In the genomic region with DNA sequence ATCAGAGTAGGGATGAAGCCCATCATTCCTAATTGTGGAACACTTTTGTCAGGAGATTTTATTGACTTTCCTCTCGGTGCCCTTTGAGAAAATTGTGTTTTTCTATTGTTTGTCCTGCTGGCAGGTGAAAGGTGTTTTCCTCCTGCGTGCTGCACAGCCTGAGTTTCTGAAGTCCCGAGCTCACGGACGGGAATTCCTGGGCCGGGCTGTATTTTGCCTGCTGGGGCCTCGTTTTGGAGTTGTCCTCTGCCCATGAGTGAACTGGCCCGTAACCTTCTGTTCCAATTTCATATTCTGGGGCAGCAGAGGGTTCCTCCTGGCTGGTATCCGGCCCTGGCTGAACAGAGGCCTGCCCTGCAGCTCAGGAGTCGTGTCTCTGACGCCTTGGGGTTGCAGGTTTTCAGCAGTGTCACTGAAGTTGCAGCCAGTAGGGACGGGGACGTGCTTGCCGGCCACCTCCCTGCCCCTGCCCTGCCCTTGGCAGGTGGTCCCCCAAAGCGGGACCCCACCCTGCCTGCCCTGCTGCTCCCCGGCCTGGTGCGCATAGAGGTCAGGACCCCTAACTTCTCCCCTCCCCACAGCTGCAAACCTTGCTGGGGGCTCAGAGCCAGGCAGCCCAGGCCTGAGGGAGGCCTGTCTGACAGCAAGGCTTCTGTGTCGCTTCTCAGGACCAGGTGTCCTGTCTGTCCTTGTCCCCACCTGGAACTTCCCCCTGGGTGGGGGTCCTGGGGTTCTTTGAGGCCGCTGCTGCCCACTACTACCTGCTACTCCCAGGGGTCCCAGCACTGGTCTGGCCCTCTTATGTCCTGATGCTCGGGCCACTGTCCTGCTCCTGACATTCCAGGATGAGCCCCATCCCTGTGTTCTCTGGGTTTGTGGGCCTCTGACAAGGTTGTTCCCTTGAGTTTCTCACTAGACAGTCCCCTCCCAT, we compare ENCODE assay signal across 23 cellular contexts. TPM values are rescaled to one million over a fixed set of nuclear protein-coding genes. Genes with fewer than 3 reads are reported as not detected.
DNase-seq lines count a peak whose midpoint lies in the region; ATAC-seq, FAIRE-seq and TF ChIP-seq lines count a peak whose summit lies in the region.
"Had no signal": no experiment of that assay in that cellular context is flagged by ENCODE, and none has a peak within 500 bp of the region (broad histone marks: within the 10 kb centered on the region; RNA-seq: fewer than 3 reads in every experiment).

No MANE protein-coding gene starts in this region.

- POLR2A ChIA-PET in HEK293 (lab: Yijun Ruan, JAX) = no interaction called here

- H3K27ac ChIP-seq in HEK293 (ENCODE audit: extremely low read depth, low read depth, low read length) (no peak overlapping the region), kidney (ENCODE audit: low read depth in 2 of 2, low read length in 2 of 2) (no peak overlapping the region), rectal smooth muscle tissue (ENCODE audit: low read depth, low read length) (peak overlapping the region; percentile 79)
- H3K27ac ChIP-seq: epithelial cell of prostate, right lobe of liver had no signal

- DNase-seq in kidney (peak; percentile 52), mesothelial cell of epicardium (ENCODE audit: low spot score in 2 of 2, unreplicated experiment in 2 of 2) (no peak), NCI-H2081 (lab: John Stamatoyannopoulos, UW) (no peak), NCI-H2029 treated with DMSO at 0.1 percent for 48 hours (lab: John Stamatoyannopoulos, UW) (no peak)
- DNase-seq: activated CD4-positive, alpha-beta T cell treated with anti-CD3 and anti-CD28 coated beads, Interleukin-2, amount 10 ng/mL, durations not matched to agents 7 days and 5 days; activated CD8-positive, alpha-beta memory T cell treated with anti-CD3 and anti-CD28 coated beads, Interleukin-2, amount 50 U/mL, for 48 hours; caudate nucleus; DMS79 treated with DMSO at 0.1 percent for 48 hours; left colon; NCI-H1436 treated with DMSO at 0.1 percent for 48 hours; NCI-H226; NK-92 treated with Interleukin-12 subunit alpha and Interleukin-12 subunit beta, amount 100 ng/mL, for 24 hours; occipital lobe had no signal

- intact Hi-C loops in kidney (cut with DNase I) = no loop called here

- H3K9me3 ChIP-seq in HEK293 (ENCODE audit: control insufficient read depth, insufficient read depth, low read depth, low read length) (no peaks in the 10 kb centered on the region), kidney (ENCODE audit: control insufficient read depth in 1 of 2, low read length in 2 of 2) (no peaks in the 10 kb centered on the region)
- H3K9me3 ChIP-seq: right lobe of liver had no signal

- H3K27ac Mint-ChIP-seq in brain (peak overlapping the region in 3 of 5 experiments; percentile 66 to 91 (median 88)), mesothelial cell of epicardium (no peak overlapping the region)
- H3K27ac Mint-ChIP-seq: activated CD4-positive, alpha-beta T cell treated with anti-CD3 and anti-CD28 coated beads, Interleukin-2, amount 10 ng/mL, durations not matched to agents 7 days and 5 days; stimulated activated memory B cell treated with anti-CD40 and anti-IgM and Interleukin-4, amounts not matched to agents 10 μg/mL and 1 μg/mL and 100 μg/mL, for 72 hours had no signal

- H3K9me3 Mint-ChIP-seq in brain (no peaks in the 10 kb centered on the region), mesothelial cell of epicardium (no peaks in the 10 kb centered on the region)
- H3K9me3 Mint-ChIP-seq: activated CD4-positive, alpha-beta T cell treated with anti-CD3 and anti-CD28 coated beads, Interleukin-2, amount 10 ng/mL, durations not matched to agents 7 days and 5 days; stimulated activated memory B cell treated with anti-CD40 and anti-IgM and Interleukin-4, amounts not matched to agents 10 μg/mL and 1 μg/mL and 100 μg/mL, for 72 hours had no signal

- H3K4me3 Mint-ChIP-seq in brain (no peak overlapping the region), mesothelial cell of epicardium (no peak overlapping the region)
- H3K4me3 Mint-ChIP-seq: activated CD4-positive, alpha-beta T cell treated with anti-CD3 and anti-CD28 coated beads, Interleukin-2, amount 10 ng/mL, durations not matched to agents 7 days and 5 days; stimulated activated memory B cell treated with anti-CD40 and anti-IgM and Interleukin-4, amounts not matched to agents 10 μg/mL and 1 μg/mL and 100 μg/mL, for 72 hours had no signal

- no peaks in the 10 kb centered on the region for H3K27me3 ChIP-seq in rectal smooth muscle tissue (ENCODE audit: control insufficient read depth, insufficient read depth, low read length)
- H3K27me3 ChIP-seq: right lobe of liver had no signal

- H3K9ac ChIP-seq in kidney (ENCODE audit: low read length in 2 of 2) (no peak overlapping the region), rectal smooth muscle tissue (ENCODE audit: low read length) (no peak overlapping the region)

- H3K4me3 ChIP-seq in HEK293 (ENCODE audit: low read depth, low read length) (no peak overlapping the region), kidney (ENCODE audit: low read length in 2 of 2) (no peak overlapping the region), rectal smooth muscle tissue (ENCODE audit: low read length) (no peak overlapping the region)
- H3K4me3 ChIP-seq: right lobe of liver had no signal

- no peak for TF ChIP-seq CTCF in HEK293 (tag by site-specific recombination; IDR thresholded peaks at IDR 0.05)
- no peak for TF ChIP-seq CTCF in brain (conservative IDR thresholded peaks at IDR 0.05)
- no peak for TF ChIP-seq CTCF in kidney (IDR thresholded peaks at IDR 0.05; ENCODE audit: borderline replicate concordance, extremely low read depth, insufficient read depth)
- no peak for TF ChIP-seq CTCF in mesothelial cell of epicardium (IDR thresholded peaks at IDR 0.05; ENCODE audit: unreplicated experiment)

- H3K4me1 ChIP-seq in HEK293 (ENCODE audit: control insufficient read depth, insufficient read depth, low read length) = no peaks in the 10 kb centered on the region
- H3K4me1 ChIP-seq in kidney (ENCODE audit: control insufficient read depth in 1 of 2, insufficient read depth in 1 of 2, low read depth in 1 of 2, low read length in 2 of 2) = peaks cover 0 to 9% of the 10 kb centered on the region in 2 donors
- H3K4me1 ChIP-seq in rectal smooth muscle tissue (ENCODE audit: control insufficient read depth, insufficient read depth, low read length) = peaks cover 51% of the 10 kb centered on the region
- H3K4me1 ChIP-seq: right lobe of liver had no signal

- no peaks in the 10 kb centered on the region for H3K27me3 Mint-ChIP-seq in brain
- no peaks in the 10 kb centered on the region for H3K27me3 Mint-ChIP-seq in mesothelial cell of epicardium (ENCODE audit: low read depth)
- H3K27me3 Mint-ChIP-seq: activated CD4-positive, alpha-beta T cell treated with anti-CD3 and anti-CD28 coated beads, Interleukin-2, amount 10 ng/mL, durations not matched to agents 7 days and 5 days had no signal

- FAIRE-seq in kidney (lab: Jason Lieb, UNC) = no peak
- FAIRE-seq: frontal cortex, RCC 7860, TTC549 had no signal

- H3K36me3 Mint-ChIP-seq in brain = no peaks in the 10 kb centered on the region
- no peaks in the 10 kb centered on the region for H3K36me3 Mint-ChIP-seq in mesothelial cell of epicardium
- H3K36me3 Mint-ChIP-seq: stimulated activated memory B cell treated with anti-CD40 and anti-IgM and Interleukin-4, amounts not matched to agents 10 μg/mL and 1 μg/mL and 100 μg/mL, for 72 hours had no signal

- H3K4me1 Mint-ChIP-seq in brain (peaks cover 9% of the 10 kb centered on the region), mesothelial cell of epicardium (peaks cover 8% of the 10 kb centered on the region)
- H3K4me1 Mint-ChIP-seq: activated CD4-positive, alpha-beta T cell treated with anti-CD3 and anti-CD28 coated beads, Interleukin-2, amount 10 ng/mL, durations not matched to agents 7 days and 5 days had no signal

- H3K36me3 ChIP-seq in HEK293 (ENCODE audit: control insufficient read depth in 2 of 2, insufficient read depth in 1 of 2, low read length in 2 of 2) = no peaks in the 10 kb centered on the region
- H3K36me3 ChIP-seq in kidney (ENCODE audit: control insufficient read depth in 1 of 2, insufficient read depth in 2 of 2, low read length in 2 of 2) = no peaks in the 10 kb centered on the region
- H3K36me3 ChIP-seq in rectal smooth muscle tissue (ENCODE audit: control insufficient read depth, insufficient read depth, low read length) = no peaks in the 10 kb centered on the region
- H3K36me3 ChIP-seq: right lobe of liver had no signal

- CTCF ChIA-PET in HEK293 (lab: Yijun Ruan, JAX) = interaction anchor here (1.0 kb wide), 1 partner anchor 149 kb away, joined by 8 read pairs; no protein-coding TSS in a partner anchor

- no peak for ATAC-seq in HG03097 (IDR thresholded peaks at IDR 0.05; ENCODE audit: low FRiP score, unreplicated experiment)
- ATAC-seq: left colon; right lobe of liver; stimulated activated memory B cell treated with anti-CD40 and anti-IgM and Interleukin-4, amounts not matched to agents 10 μg/mL and 1 μg/mL and 100 μg/mL, for 72 hours had no signal

TF ChIP-seq in HEK293, 187 proteins besides CTCF, POLR2A, EP300 and RAD21:
- TF ChIP-seq, protein P1, sequence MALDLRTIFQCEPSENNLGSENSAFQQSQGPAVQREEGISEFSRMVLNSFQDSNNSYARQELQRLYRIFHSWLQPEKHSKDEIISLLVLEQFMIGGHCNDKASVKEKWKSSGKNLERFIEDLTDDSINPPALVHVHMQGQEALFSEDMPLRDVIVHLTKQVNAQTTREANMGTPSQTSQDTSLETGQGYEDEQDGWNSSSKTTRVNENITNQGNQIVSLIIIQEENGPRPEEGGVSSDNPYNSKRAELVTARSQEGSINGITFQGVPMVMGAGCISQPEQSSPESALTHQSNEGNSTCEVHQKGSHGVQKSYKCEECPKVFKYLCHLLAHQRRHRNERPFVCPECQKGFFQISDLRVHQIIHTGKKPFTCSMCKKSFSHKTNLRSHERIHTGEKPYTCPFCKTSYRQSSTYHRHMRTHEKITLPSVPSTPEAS (tag by site-specific recombination; IDR thresholded peaks at IDR 0.05) = 0 out of 2 replicates have a peak, but pooled peaks have one; percentile 5
- TF ChIP-seq ZNF785 (tag by site-specific recombination; IDR thresholded peaks at IDR 0.05) = no peak
TF ChIP-seq in HEK293: peak in this region for 1.

RNA-seq across cellular contexts. Expression of a gene that starts 49.0 kb away (rescaled TPM):
- polyA plus RNA-seq in brain (ENCODE audit: insufficient read depth, low read depth, low replicate concordance) (33.7 TPM), kidney (ENCODE audit: insufficient read depth, low read depth, low replicate concordance) (35.1 TPM)
- total RNA-seq in kidney (27.1 TPM), mesothelial cell of epicardium (30.6 to 32.3 TPM (median 31.8 TPM) in 3 replicates)
